Comparison of ENCODE assay signal across 8 cellular contexts in genomic region chr1:203286161-203286984, GRCh38. TPM values are rescaled to one million over a fixed set of nuclear protein-coding genes. Genes with fewer than 3 reads are reported as not detected.
A peak's percentile ranks its signal among the peaks of the same experiment; 100 is the strongest.
DNase-seq lines count a peak whose midpoint lies in the region; FAIRE-seq and TF ChIP-seq lines count a peak whose summit lies in the region.

No MANE protein-coding gene starts in this region.

- H3K9me3 ChIP-seq in muscle layer of colon (ENCODE audit: low read length): no peaks in the 10 kb centered on the region

- TF ChIP-seq POLR2A in H54 (IDR thresholded peaks at IDR 0.05; ENCODE audit: low read depth, low read length): no peak

- H3K4me3 ChIP-seq in muscle layer of colon (ENCODE audit: low read depth in 1 of 2, low read length in 2 of 2) (no peak overlapping the region), urinary bladder (ENCODE audit: low read depth, low read length) (no peak overlapping the region)

- H3K9me3 Mint-ChIP-seq in activated naive CD4-positive, alpha-beta T cell treated with anti-CD3 and anti-CD28 coated beads for 36 hours: no peaks in the 10 kb centered on the region
- no peaks in the 10 kb centered on the region for H3K9me3 Mint-ChIP-seq in brain

- H3K27ac Mint-ChIP-seq in activated naive CD4-positive, alpha-beta T cell treated with anti-CD3 and anti-CD28 coated beads for 36 hours: peak overlapping the region; percentile 99
- peak overlapping the region; percentile 41 to 98 (median 90) for H3K27ac Mint-ChIP-seq in brain

- no peaks in the 10 kb centered on the region for H3K27me3 ChIP-seq in muscle layer of colon (ENCODE audit: control insufficient read depth in 1 of 2, insufficient read depth in 2 of 2, low read length in 2 of 2)

- intact Hi-C loops in activated naive CD4-positive, alpha-beta T cell treated with anti-CD3 and anti-CD28 coated beads for 36 hours (cut with micrococcal nuclease): loop anchor here (5.0 to 10.0 kb wide), 4 partner anchors 341 to 1228 kb away; partner anchors contain the start of genes ATP2B4, KDM5B, LAX1 and MDM4

- 69% methylated on average over 9 of the region's 9 CpGs for WGBS in urinary bladder

- no peak for FAIRE-seq in H54 (lab: Jason Lieb, UNC)

- no peaks in the 10 kb centered on the region for H3K27me3 Mint-ChIP-seq in activated naive CD4-positive, alpha-beta T cell treated with anti-CD3 and anti-CD28 coated beads for 36 hours (ENCODE audit: low read depth)
- peaks cover 4% of the 10 kb centered on the region for H3K27me3 Mint-ChIP-seq in brain

- H3K4me1 ChIP-seq in muscle layer of colon (ENCODE audit: insufficient read depth, low read length) (peaks cover 51% of the 10 kb centered on the region), urinary bladder (ENCODE audit: insufficient read depth) (no peaks in the 10 kb centered on the region)

- H3K36me3 Mint-ChIP-seq in activated naive CD4-positive, alpha-beta T cell treated with anti-CD3 and anti-CD28 coated beads for 36 hours (ENCODE audit: low read depth): no peaks in the 10 kb centered on the region
- no peaks in the 10 kb centered on the region for H3K36me3 Mint-ChIP-seq in brain

- H3K9ac ChIP-seq in muscle layer of colon (ENCODE audit: low read length): peak overlapping the region; percentile 17

- H3K4me3 Mint-ChIP-seq in activated naive CD4-positive, alpha-beta T cell treated with anti-CD3 and anti-CD28 coated beads for 36 hours: peak overlapping the region; percentile 83
- peak overlapping the region in 3 of 5 experiments; percentile 13 to 16 (median 15) for H3K4me3 Mint-ChIP-seq in brain

- no peaks in the 10 kb centered on the region for H3K36me3 ChIP-seq in muscle layer of colon (ENCODE audit: insufficient read depth, low read length)
- no peaks in the 10 kb centered on the region for H3K36me3 ChIP-seq in urinary bladder (ENCODE audit: insufficient read depth)

- H3K27ac ChIP-seq in muscle layer of colon (ENCODE audit: low read depth, low read length): peak overlapping the region; percentile 16
- peak overlapping the region; percentile 87 for H3K27ac ChIP-seq in urinary bladder (ENCODE audit: low read depth)

- CTCF ChIA-PET in activated naive CD4-positive, alpha-beta T cell treated with anti-CD3 and anti-CD28 coated beads for 36 hours (lab: Charles Lee): interaction anchor here (0.7 to 8.2 kb wide), 5 partner anchors 9 to 53 kb away, joined by 3 to 98 read pairs (median 7); partner anchors contain the start of gene BTG2

- DNase-seq in activated naive CD4-positive, alpha-beta T cell treated with anti-CD3 and anti-CD28 coated beads for 36 hours: no peak
- DNase-seq in activated naive CD4-positive, alpha-beta T cell treated with anti-CD3 and anti-CD28 coated beads, Interleukin-2, amount 50 U/mL, for 16 hours: no peak
- no peak for DNase-seq in T1000 (lab: John Stamatoyannopoulos, UW)
- DNase-seq in T-helper 9 cell: no peak
- no peak for DNase-seq in H54 (ENCODE audit: insufficient read length, low spot score)

- peaks cover 53% of the 10 kb centered on the region for H3K4me1 Mint-ChIP-seq in activated naive CD4-positive, alpha-beta T cell treated with anti-CD3 and anti-CD28 coated beads for 36 hours (ENCODE audit: low read depth)
- H3K4me1 Mint-ChIP-seq in brain: peaks cover 84% of the 10 kb centered on the region

- peak in 1 of 2 experiments; percentile 20 for TF ChIP-seq CTCF in brain (conservative IDR thresholded peaks at IDR 0.05)

RNA-seq across cellular contexts. Expression of gene BTG2, which starts 18.9 kb away (rescaled TPM):
- 100 to 1,000 TPM; 106 to 109 TPM for total RNA-seq in activated naive CD4-positive, alpha-beta T cell treated with anti-CD3 and anti-CD28 coated beads for 36 hours
- polyA plus RNA-seq in brain (ENCODE audit: insufficient read depth, low read depth, low replicate concordance): 117 TPM
- total RNA-seq in urinary bladder: 58.6 TPM
- polyA plus RNA-seq in urinary bladder: 464 TPM

RNA-seq across cellular contexts. Expression of gene CHIT1, which starts 56.9 kb away (rescaled TPM):
- 1 to 10 TPM; 1.1 to 1.3 TPM for total RNA-seq in activated naive CD4-positive, alpha-beta T cell treated with anti-CD3 and anti-CD28 coated beads for 36 hours
- polyA plus RNA-seq in brain (ENCODE audit: insufficient read depth, low read depth, low replicate concordance): 0.49 TPM
- total RNA-seq in urinary bladder: 0.11 TPM
- polyA plus RNA-seq in urinary bladder: not detected
